In genomic region chr5:139751236-139751635, GRCh38 we compare ENCODE assay signal across 30 cellular contexts. TPM values are rescaled to one million over a fixed set of nuclear protein-coding genes. Genes with fewer than 3 reads are reported as not detected.
"Had no signal": no experiment of that assay in that cellular context is flagged by ENCODE, and none has a peak within 500 bp of the region (broad histone marks: within the 10 kb centered on the region; RNA-seq: fewer than 3 reads in every experiment).

No MANE protein-coding gene starts in this region.

- H3K9me3 ChIP-seq: colonic mucosa, esophagus squamous epithelium, gastroesophageal sphincter, heart left ventricle, left lung, lower lobe of right lung, mucosa of descending colon had no signal

- H3K4me3 Mint-ChIP-seq: dendritic cell treated with granulocyte-macrophage colony-stimulating factor and Interleukin-4, amounts not matched to agents 40 ng/mL and 50 ng/mL, for 4 days; effector memory CD8-positive, alpha-beta T cell; endodermal cell; mesothelial cell of epicardium had no signal

- H3K4me2 ChIP-seq: hepatocyte had no signal

- DNase-seq: colonic mucosa; cortex of kidney; effector CD8-positive, alpha-beta T cell; effector memory CD8-positive, alpha-beta T cell; endodermal cell; erythroblast; esophagus squamous epithelium; foreskin fibroblast; foreskin melanocyte; heart left ventricle; hypothalamus; left cardiac atrium; left lung; left ventricle myocardium superior; lower lobe of right lung; mesenchymal stem cell; mucosa of descending colon; naive B cell had no signal

- H3K27ac Mint-ChIP-seq: dendritic cell treated with granulocyte-macrophage colony-stimulating factor and Interleukin-4, amounts not matched to agents 40 ng/mL and 50 ng/mL, for 4 days; endodermal cell; mesothelial cell of epicardium had no signal

- FAIRE-seq: endometrium, islet of Langerhans, keratinocyte had no signal

- H3K36me3 ChIP-seq: colonic mucosa, esophagus squamous epithelium, gastroesophageal sphincter, heart left ventricle, left lung, lower lobe of right lung had no signal

- H3K9me3 Mint-ChIP-seq: dendritic cell treated with granulocyte-macrophage colony-stimulating factor and Interleukin-4, amounts not matched to agents 40 ng/mL and 50 ng/mL, for 4 days; effector memory CD8-positive, alpha-beta T cell; endodermal cell; mesothelial cell of epicardium; naive B cell had no signal

- ATAC-seq: effector memory CD8-positive, alpha-beta T cell; esophagus mucosa; gastroesophageal sphincter; heart left ventricle; left cardiac atrium; left lung; left ventricle myocardium superior; lower lobe of right lung; mucosa of descending colon had no signal

- H3K4me3 ChIP-seq: colonic mucosa, esophagus squamous epithelium, gastroesophageal sphincter, heart left ventricle, hepatocyte, left lung, lower lobe of right lung, mucosa of descending colon had no signal

- H3K27ac ChIP-seq: colonic mucosa, epithelial cell of prostate, esophagus squamous epithelium, gastroesophageal sphincter, heart left ventricle, hepatocyte, left lung, lower lobe of right lung had no signal

- H2AFZ ChIP-seq: hepatocyte had no signal

- H3K79me2 ChIP-seq: hepatocyte had no signal

RNA-seq across cellular contexts. Expression of gene PSD2, which starts 44.4 kb away (rescaled TPM):
- total RNA-seq: dermis microvascular lymphatic vessel endothelial cell, esophagus mucosa, esophagus squamous epithelium, hepatocyte, left ventricle myocardium superior, lower lobe of right lung, mesenteric fat pad, myocyte had no signal
- polyA plus RNA-seq: hepatocyte, keratinocyte had no signal
